ENCODE assay signal across 6 cellular contexts in the genomic region with DNA sequence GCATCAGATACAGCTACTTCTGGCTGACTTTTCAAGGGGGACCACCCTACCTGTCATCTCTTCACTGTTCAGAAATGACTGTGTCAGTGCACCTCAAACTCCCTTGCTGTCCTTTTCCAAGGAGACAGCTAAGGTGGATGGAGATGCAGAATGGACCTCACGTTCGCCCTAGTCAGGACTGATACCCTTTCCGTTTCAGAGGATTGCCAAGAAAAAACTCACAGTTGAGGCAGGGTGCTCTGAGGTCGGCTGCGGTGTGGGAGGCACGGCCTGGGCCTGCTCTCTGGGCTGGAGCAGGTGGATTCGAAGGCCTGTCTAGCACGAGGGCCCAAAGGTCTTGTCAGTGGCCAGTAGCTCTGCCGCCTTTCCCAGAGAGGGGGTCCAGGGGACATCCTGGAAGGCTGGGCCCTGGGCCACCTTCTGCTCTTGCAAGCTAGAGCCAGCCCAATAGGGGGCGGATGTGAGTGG. TPM values are rescaled to one million over a fixed set of nuclear protein-coding genes. Genes with fewer than 3 reads are reported as not detected.
DNase-seq lines count a peak whose midpoint lies in the region; ATAC-seq lines count a peak whose summit lies in the region.

No MANE protein-coding gene starts in this region.

- H3K27me3 ChIP-seq in right cardiac atrium (ENCODE audit: control insufficient read depth, insufficient read depth): no peaks in the 10 kb centered on the region

- H3K4me3 ChIP-seq in right cardiac atrium (ENCODE audit: low read length): peak overlapping the region; percentile 58

- peak; percentile 87 to 90 for DNase-seq in activated CD4-positive, alpha-beta T cell treated with anti-CD3 and anti-CD28 coated beads, Interleukin-2, amount 50 U/mL, for 48 hours
- DNase-seq in right cardiac atrium (peak; percentile 36 to 86 (median 83)), NCI-H526 treated with DMSO at 0.1 percent for 48 hours (lab: John Stamatoyannopoulos, UW) (no peak), NCI-H510A (lab: John Stamatoyannopoulos, UW) (no peak)
- DNase-seq in stimulated activated CD8-positive, alpha-beta memory T cell treated with anti-CD3 and anti-CD28 coated beads, Interleukin-4, amount 100 ng/mL, for 48 hours: peak; percentile 89

- H3K27ac ChIP-seq in right cardiac atrium (ENCODE audit: low read length): no peak overlapping the region

- H3K9me3 ChIP-seq in right cardiac atrium (ENCODE audit: control insufficient read depth, low read length): no peaks in the 10 kb centered on the region

- WGBS in right cardiac atrium: 49% methylated on average over 10 of the region's 10 CpGs

- no peaks in the 10 kb centered on the region for H3K4me1 ChIP-seq in right cardiac atrium (ENCODE audit: control insufficient read depth, insufficient read depth, low read length)

- intact Hi-C loops in right cardiac atrium (cut with DNase I): no loop called here

- ATAC-seq in GM21786 (IDR thresholded peaks at IDR 0.05; ENCODE audit: unreplicated experiment) (peak; percentile 51), right cardiac atrium (peak in 1 of 2 donors; percentile 57)

RNA-seq across cellular contexts. Expression of a gene that starts 2.2 kb away (rescaled TPM):
- not detected for total RNA-seq in right cardiac atrium
- polyA plus RNA-seq in right cardiac atrium: 0.27 TPM

RNA-seq across cellular contexts. Expression of a gene that starts 7.2 kb away (rescaled TPM):
- 10 to 100 TPM; 25.7 to 35.0 (median 30.4) TPM for total RNA-seq in right cardiac atrium
- polyA plus RNA-seq in right cardiac atrium: 17.7 TPM

RNA-seq across cellular contexts. Expression of a gene that starts 7.3 kb away (rescaled TPM):
- 100 to 1,000 TPM in 2 of 4 donors, 10 to 100 TPM in 2; 93.7 to 117 (median 102) TPM for total RNA-seq in right cardiac atrium
- 70.3 TPM for polyA plus RNA-seq in right cardiac atrium

RNA-seq across cellular contexts. Expression of a gene that starts 23.8 kb away (rescaled TPM):
- 10 to 100 TPM; 24.5 to 35.4 (median 25.7) TPM for total RNA-seq in right cardiac atrium
- polyA plus RNA-seq in right cardiac atrium: 29.6 TPM

RNA-seq across cellular contexts. Expression of a gene that starts 24.3 kb away (rescaled TPM):
- total RNA-seq in right cardiac atrium: 100 to 1,000 TPM; 263 to 375 (median 298) TPM
- 171 TPM for polyA plus RNA-seq in right cardiac atrium

Comparison
In these comparisons a context has a peak if more than half of its experiments do, and no peak if none do; other contexts are left out.
1. DNase-seq: peak in activated CD4-positive, alpha-beta T cell treated with anti-CD3 and anti-CD28 coated beads, Interleukin-2, amount 50 U/mL, for 48 hours (2 of 2), right cardiac atrium (3 of 3) and stimulated activated CD8-positive, alpha-beta memory T cell treated with anti-CD3 and anti-CD28 coated beads, Interleukin-4, amount 100 ng/mL, for 48 hours (single experiment); none in NCI-H526 treated with DMSO at 0.1 percent for 48 hours (single experiment) and NCI-H510A (single experiment).